Comparison of ENCODE assay signal across 11 cellular contexts in the genomic region with DNA sequence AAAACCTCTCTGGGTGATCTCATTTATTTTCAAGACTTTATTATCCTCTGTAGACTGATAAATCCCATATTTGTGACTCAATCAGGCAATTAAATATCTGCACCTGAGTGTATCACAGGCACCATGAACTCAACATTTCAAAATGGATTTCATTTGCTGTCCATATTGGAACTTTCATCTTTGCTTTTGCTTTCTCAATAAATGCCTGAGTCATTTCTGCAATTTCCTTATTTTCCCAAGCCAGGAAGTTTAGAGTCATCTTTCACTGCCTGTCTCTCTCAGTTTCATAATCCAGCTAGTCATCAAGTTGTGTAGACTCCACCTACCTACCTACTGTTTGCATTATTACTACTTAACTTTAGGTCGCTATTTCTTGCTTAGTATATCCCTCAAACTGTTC.
DNase-seq lines count a peak whose midpoint lies in the region; FAIRE-seq and TF ChIP-seq lines count a peak whose summit lies in the region.
"Had no signal": no experiment of that assay in that cellular context is flagged by ENCODE, and none has a peak within 500 bp of the region (broad histone marks: within the 10 kb centered on the region; RNA-seq: fewer than 3 reads in every experiment).

No MANE protein-coding gene starts in this region.

- peaks cover 9% of the 10 kb centered on the region for H3K4me1 Mint-ChIP-seq in endothelial cell (ENCODE audit: unreplicated experiment)

- no peak overlapping the region for H3K4me3 Mint-ChIP-seq in endothelial cell (ENCODE audit: unreplicated experiment)
- H3K4me3 Mint-ChIP-seq: activated naive CD8-positive, alpha-beta T cell treated with anti-CD3 and anti-CD28 coated beads, Interleukin-2, amount 50 U/mL, for 24 hours; naive B cell had no signal

- H3K27ac ChIP-seq in DOHH2 (ENCODE audit: low read depth, low read length): peak overlapping the region; percentile 40
- H3K27ac ChIP-seq in endothelial cell of umbilical vein (ENCODE audit: insufficient read depth, low read depth, low read length): peak overlapping the region; percentile 9
- peak overlapping the region; percentile 83 for H3K27ac ChIP-seq in neutrophil

- peak; percentile 49 for FAIRE-seq in endothelial cell of umbilical vein (lab: Jason Lieb, UNC)

- H3K4me2 ChIP-seq in DOHH2 (ENCODE audit: low read length) (peak overlapping the region; percentile 22), endothelial cell of umbilical vein (ENCODE audit: insufficient read depth, low read length) (peak overlapping the region; percentile 65)

- H3K9me3 Mint-ChIP-seq in endothelial cell (ENCODE audit: unreplicated experiment): no peaks in the 10 kb centered on the region

- no peaks in the 10 kb centered on the region for H4K20me1 ChIP-seq in DOHH2 (ENCODE audit: control insufficient read depth, insufficient read depth, low read depth, low read length)
- no peaks in the 10 kb centered on the region for H4K20me1 ChIP-seq in endothelial cell of umbilical vein (replicated peaks; ENCODE audit: control insufficient read depth, extremely low read depth, insufficient read depth, low read length)

- H3K4me1 ChIP-seq in DOHH2 (ENCODE audit: control insufficient read depth, low read length): peaks cover 59% of the 10 kb centered on the region
- peaks cover 9% of the 10 kb centered on the region for H3K4me1 ChIP-seq in endothelial cell of umbilical vein (ENCODE audit: control insufficient read depth, extremely low read depth, insufficient read depth, low read length)
- H3K4me1 ChIP-seq in neutrophil (ENCODE audit: control insufficient read depth in 1 of 2, insufficient read depth in 1 of 2, low read depth in 1 of 2, low read length in 1 of 2): peaks cover 20 to 30% of the 10 kb centered on the region in 2 experiments

- no peak overlapping the region for H3K27ac Mint-ChIP-seq in endothelial cell (ENCODE audit: unreplicated experiment)
- H3K27ac Mint-ChIP-seq: activated naive CD8-positive, alpha-beta T cell treated with anti-CD3 and anti-CD28 coated beads, Interleukin-2, amount 50 U/mL, for 24 hours had no signal

- H2AFZ ChIP-seq in endothelial cell of umbilical vein (ENCODE audit: low read depth, low read length): peak overlapping the region; percentile 65

- peaks cover 7% of the 10 kb centered on the region; the same call in 1 of the 2 replicates for H3K9me3 ChIP-seq in DOHH2 (ENCODE audit: control insufficient read depth, insufficient read depth, low read length)
- no peaks in the 10 kb centered on the region for H3K9me3 ChIP-seq in endothelial cell of umbilical vein (replicated peaks; ENCODE audit: control insufficient read depth, insufficient read depth, low read length)
- H3K9me3 ChIP-seq in neutrophil: no peaks in the 10 kb centered on the region

- no peaks in the 10 kb centered on the region for H3K27me3 Mint-ChIP-seq in endothelial cell (ENCODE audit: unreplicated experiment)
- H3K27me3 Mint-ChIP-seq: naive B cell had no signal

- dilution Hi-C loops in endothelial cell of umbilical vein (cut with MboI; ENCODE audit: extremely low pct_ligation_motif_present, low sequenced_read_pairs): no loop called here

- BruUV-seq in endothelial cell of umbilical vein (replicated peaks; lab: Mats Ljungman, UMichigan): no TSS peak

- POLR2A ChIA-PET in endothelial cell of umbilical vein (lab: Charles Lee): no interaction called here

- peaks cover 3% of the 10 kb centered on the region for H3K36me3 Mint-ChIP-seq in endothelial cell (ENCODE audit: low read depth, unreplicated experiment)

- peak overlapping the region; percentile 4; the same call in 1 of the 2 replicates for H3K4me3 ChIP-seq in DOHH2 (ENCODE audit: low read length)
- no peak overlapping the region for H3K4me3 ChIP-seq in endothelial cell of umbilical vein (replicated peaks in 1 of 3; ENCODE audit: insufficient read depth in 1 of 3, low read depth in 1 of 3, low read length in 3 of 3)
- H3K4me3 ChIP-seq in neutrophil (ENCODE audit: low read depth in 1 of 2, low read length in 1 of 2): peak overlapping the region; percentile 24 to 31

- H3K9me1 ChIP-seq in endothelial cell of umbilical vein (replicated peaks; ENCODE audit: control insufficient read depth, extremely low read depth, insufficient read depth, low read length): no peaks in the 10 kb centered on the region

- H3K27me3 ChIP-seq in DOHH2 (ENCODE audit: control insufficient read depth, low read length) (no peaks in the 10 kb centered on the region), endothelial cell of umbilical vein (ENCODE audit: control insufficient read depth in 2 of 2, insufficient read depth in 2 of 2, low read length in 2 of 2) (no peaks in the 10 kb centered on the region), neutrophil (no peaks in the 10 kb centered on the region)

- no peak overlapping the region for H3K9ac ChIP-seq in endothelial cell of umbilical vein (replicated peaks; ENCODE audit: extremely low read depth, insufficient read depth, low read length)

- TF ChIP-seq CTCF in DOHH2 (IDR thresholded peaks at IDR 0.05; ENCODE audit: low read depth, low read length, poor library complexity, severe bottlenecking): no peak
- no peak for TF ChIP-seq CTCF in endothelial cell of umbilical vein (IDR thresholded peaks at IDR 0.05; ENCODE audit: extremely low read depth in 1 of 2, insufficient read depth in 1 of 2, low read depth in 1 of 2, low read length in 2 of 2)
- TF ChIP-seq CTCF in neutrophil (IDR thresholded peaks at IDR 0.05): no peak
- no peak for TF ChIP-seq CTCF in endothelial cell (IDR thresholded peaks at IDR 0.05; ENCODE audit: unreplicated experiment)

- intact Hi-C loops in endothelial cell of umbilical vein (cut with micrococcal nuclease): no loop called here

- CTCF ChIA-PET in endothelial cell of umbilical vein (lab: Charles Lee): no interaction called here

- peaks cover 18% of the 10 kb centered on the region; the same call in 1 of the 2 replicates for H3K36me3 ChIP-seq in DOHH2 (ENCODE audit: control insufficient read depth, low read length)
- H3K36me3 ChIP-seq in endothelial cell of umbilical vein (ENCODE audit: control insufficient read depth in 2 of 2, extremely low read depth in 1 of 2, insufficient read depth in 2 of 2, low read length in 2 of 2): no peaks in the 10 kb centered on the region
- H3K36me3 ChIP-seq in neutrophil: no peaks in the 10 kb centered on the region

- H3K79me2 ChIP-seq in DOHH2 (ENCODE audit: control insufficient read depth, low read length): no peaks in the 10 kb centered on the region
- no peaks in the 10 kb centered on the region for H3K79me2 ChIP-seq in endothelial cell of umbilical vein (ENCODE audit: control insufficient read depth, insufficient read depth, low read length)

- no peak for TF ChIP-seq POLR2A in endothelial cell of umbilical vein (IDR thresholded peaks at IDR 0.05; ENCODE audit: low read depth, low read length)

- DNase-seq in MV-4-11 (lab: John Stamatoyannopoulos, UW) (peak; percentile 93), endothelial cell of umbilical vein (ENCODE audit: low read depth, low spot score) (peak; percentile 24), endothelial cell (ENCODE audit: low spot score) (no peak), NCI-H748 treated with DMSO at 0.1 percent for 48 hours (lab: John Stamatoyannopoulos, UW) (no peak), NCI-H510A treated with DMSO at 0.1 percent for 48 hours (lab: John Stamatoyannopoulos, UW) (no peak)
- DNase-seq in activated CD8-positive, alpha-beta memory T cell treated with anti-CD3 and anti-CD28 coated beads for 24 hours: no peak
- DNase-seq: activated CD4-positive, CD25-positive, alpha-beta regulatory T cell treated with anti-CD3 and anti-CD28 coated beads, Interleukin-2, amount 50 U/mL, for 72 hours; activated naive CD8-positive, alpha-beta T cell treated with anti-CD3 and anti-CD28 coated beads, Interleukin-2, amount 50 U/mL, for 24 hours; naive B cell had no signal

- no peaks in the 10 kb centered on the region for H3K9me2 ChIP-seq in DOHH2 (replicated peaks; ENCODE audit: control insufficient read depth, low read length)

- peaks cover 30% of the 10 kb centered on the region for H3F3A ChIP-seq in DOHH2 (ENCODE audit: control insufficient read depth, insufficient read depth)

TF ChIP-seq in endothelial cell of umbilical vein, 7 proteins besides CTCF, POLR2A, EP300 and RAD21:
- TF ChIP-seq FOS (IDR thresholded peaks at IDR 0.05; ENCODE audit: borderline replicate concordance, insufficient read depth, low read length) (peak; percentile 60), POLR2AphosphoS5 (IDR thresholded peaks at IDR 0.05; ENCODE audit: insufficient read depth, low read depth, low read length) (no peak), MYC (IDR thresholded peaks at IDR 0.05; ENCODE audit: low read depth, low read length) (no peak), GATA2 (IDR thresholded peaks at IDR 0.05; ENCODE audit: insufficient read depth, insufficient read length, low read depth, low read length) (no peak), EZH2 (IDR thresholded peaks at IDR 0.05; ENCODE audit: borderline replicate concordance, low read depth, low read length, severe bottlenecking) (no peak), JUN (IDR thresholded peaks at IDR 0.05; ENCODE audit: borderline replicate concordance, insufficient read depth, insufficient read length, low read depth) (no peak)
- TF ChIP-seq, protein P1, sequence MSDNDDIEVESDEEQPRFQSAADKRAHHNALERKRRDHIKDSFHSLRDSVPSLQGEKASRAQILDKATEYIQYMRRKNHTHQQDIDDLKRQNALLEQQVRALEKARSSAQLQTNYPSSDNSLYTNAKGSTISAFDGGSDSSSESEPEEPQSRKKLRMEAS (IDR thresholded peaks at IDR 0.05; ENCODE audit: insufficient read depth, insufficient read length): no peak
TF ChIP-seq in endothelial cell of umbilical vein: peak in this region for 1.

Comparison
In these comparisons a context has a peak if more than half of its experiments do, and no peak if none do; other contexts are left out.
1. H3K27ac ChIP-seq: peak in every context shown above with its lines; median percentile 83 in neutrophil; 40 in DOHH2; 9 in endothelial cell of umbilical vein.
2. H3K4me3 ChIP-seq: peak in DOHH2 (single experiment) and neutrophil (2 of 2); none in endothelial cell of umbilical vein (0 of 3).
3. DNase-seq: peak in MV-4-11 (single experiment) and endothelial cell of umbilical vein (single experiment); none in endothelial cell (single experiment), NCI-H748 treated with DMSO at 0.1 percent for 48 hours (single experiment), NCI-H510A treated with DMSO at 0.1 percent for 48 hours (single experiment) and activated CD8-positive, alpha-beta memory T cell treated with anti-CD3 and anti-CD28 coated beads for 24 hours (single experiment).